Comparison of ENCODE assay signal across 8 cellular contexts in the genomic region with DNA sequence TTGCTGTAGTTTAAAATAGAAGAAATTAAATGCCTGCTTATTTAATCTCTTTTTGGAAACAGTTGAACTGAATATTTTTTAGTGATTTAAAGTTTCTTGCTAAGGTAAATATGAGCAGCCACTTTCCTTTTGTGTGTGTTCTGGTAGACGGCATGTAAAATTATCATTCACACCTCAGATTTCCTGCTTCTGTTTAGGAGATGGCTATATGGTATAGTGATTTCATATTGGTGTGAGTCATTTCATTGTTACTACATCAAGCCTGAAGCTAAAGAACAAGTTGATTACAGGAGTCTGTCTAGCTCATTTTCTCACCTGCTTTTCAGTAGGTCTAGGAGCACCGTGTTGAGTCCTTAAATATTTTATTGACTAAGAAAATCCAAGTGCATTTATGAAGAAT. TPM values are rescaled to one million over a fixed set of nuclear protein-coding genes. Genes with fewer than 3 reads are reported as not detected.
DNase-seq lines count a peak whose midpoint lies in the region; ATAC-seq and TF ChIP-seq lines count a peak whose summit lies in the region.

No MANE protein-coding gene starts in this region.

- no peaks in the 10 kb centered on the region for H4K20me1 ChIP-seq in neural cell (ENCODE audit: insufficient read depth)

- peaks cover 60% of the 10 kb centered on the region for H3K79me2 ChIP-seq in neural cell (replicated peaks; ENCODE audit: insufficient read depth, low read length)

- H3K4me3 ChIP-seq in HUES6 (ENCODE audit: low read depth, low read length): peak overlapping the region; percentile 2; the same call in 1 of the 2 replicates
- H3K4me3 ChIP-seq in adipocyte (ENCODE audit: low read length): peak overlapping the region; percentile 6
- H3K4me3 ChIP-seq in neural cell (ENCODE audit: low read length): peak overlapping the region; percentile 42
- H3K4me3 ChIP-seq in H7 (ENCODE audit: insufficient read depth, low read depth, low read length): no peak overlapping the region
- no peak overlapping the region for H3K4me3 ChIP-seq in Peyer's patch

- no peaks in the 10 kb centered on the region for H3F3A ChIP-seq in neural cell (ENCODE audit: insufficient read depth, low read length, poor library complexity, severe bottlenecking)

- H3K4me1 ChIP-seq in HUES6 (ENCODE audit: control insufficient read depth, insufficient read depth, low read length) (no peaks in the 10 kb centered on the region), adipocyte (ENCODE audit: control insufficient read depth, insufficient read depth, low read length) (peaks cover 27% of the 10 kb centered on the region), Peyer's patch (peaks cover 0 to 7% (median 2%) of the 10 kb centered on the region in 4 donors)

- CTCF ChIA-PET in HEK293T (lab: Yijun Ruan, JAX): no interaction called here

- TF ChIP-seq RAD21 in neural cell (conservative IDR thresholded peaks at IDR 0.05): no peak

- TF ChIP-seq CTCF in GM10266 (IDR thresholded peaks at IDR 0.05; ENCODE audit: control insufficient read depth, insufficient read depth, low read depth, missing control alignments) (no peak), neural cell (IDR thresholded peaks at IDR 0.05; ENCODE audit: poor library complexity, severe bottlenecking) (no peak), Peyer's patch (IDR thresholded peaks at IDR 0.05) (no peak)

- H3K9ac ChIP-seq in HUES6 (ENCODE audit: low read length) (no peak overlapping the region), adipocyte (ENCODE audit: low read length) (peak overlapping the region; percentile 22), neural cell (ENCODE audit: low read length) (no peak overlapping the region)

- H3K36me3 ChIP-seq in HUES6 (ENCODE audit: control insufficient read depth, insufficient read depth, low read length) (no peaks in the 10 kb centered on the region), adipocyte (ENCODE audit: control insufficient read depth, insufficient read depth, low read length, severe bottlenecking) (no peaks in the 10 kb centered on the region), neural cell (ENCODE audit: insufficient read depth, low read length) (no peaks in the 10 kb centered on the region), H7 (replicated peaks; ENCODE audit: control insufficient read depth, insufficient read depth, low read length) (no peaks in the 10 kb centered on the region), Peyer's patch (no peaks in the 10 kb centered on the region)

- no peak for TF ChIP-seq EP300 in neural cell (conservative IDR thresholded peaks at IDR 0.05; ENCODE audit: poor library complexity, severe bottlenecking)

- H3K27ac ChIP-seq in HUES6 (ENCODE audit: low read depth, low read length) (no peak overlapping the region), neural cell (ENCODE audit: low read length) (no peak overlapping the region), Peyer's patch (no peak overlapping the region)

- DNase-seq in GM10266 (ENCODE audit: extremely low spot score): peak; percentile 75
- DNase-seq in adipocyte (ENCODE audit: low read depth): peak; percentile 64
- no peak for DNase-seq in HEK293T (ENCODE audit: extremely low spot score)
- no peak for DNase-seq in H7
- DNase-seq in Peyer's patch: no peak

- H3K9me3 ChIP-seq in HUES6 (ENCODE audit: control insufficient read depth, insufficient read depth, low read depth, low read length): no peaks in the 10 kb centered on the region
- no peaks in the 10 kb centered on the region for H3K9me3 ChIP-seq in adipocyte (ENCODE audit: control insufficient read depth, low read length)
- H3K9me3 ChIP-seq in neural cell (ENCODE audit: low read length): no peaks in the 10 kb centered on the region
- H3K9me3 ChIP-seq in Peyer's patch: no peaks in the 10 kb centered on the region

- H3K4me2 ChIP-seq in neural cell (ENCODE audit: low read length): no peak overlapping the region

- no peaks in the 10 kb centered on the region for H3K9me2 ChIP-seq in neural cell (ENCODE audit: insufficient read depth, low read length)

- no peak overlapping the region for H2AFZ ChIP-seq in neural cell (ENCODE audit: low read depth, low read length)

- TF ChIP-seq POLR2A in Peyer's patch (IDR thresholded peaks at IDR 0.05): no peak

- H3K27me3 ChIP-seq in HUES6 (ENCODE audit: control insufficient read depth, insufficient read depth, low read length) (no peaks in the 10 kb centered on the region), adipocyte (replicated peaks; ENCODE audit: control insufficient read depth, insufficient read depth, low read length) (no peaks in the 10 kb centered on the region), neural cell (ENCODE audit: insufficient read depth, low read depth, low read length) (no peaks in the 10 kb centered on the region), H7 (ENCODE audit: control insufficient read depth, insufficient read depth, low read length) (no peaks in the 10 kb centered on the region), Peyer's patch (no peaks in the 10 kb centered on the region)

- no peak for ATAC-seq in GM18907 (IDR thresholded peaks at IDR 0.05; ENCODE audit: unreplicated experiment)

- POLR2A ChIA-PET in HEK293T (lab: Yijun Ruan, JAX): no interaction called here

TF ChIP-seq in neural cell, 6 proteins besides CTCF, POLR2A, EP300 and RAD21 (continues in another document):
- TF ChIP-seq POLR2AphosphoS5 (IDR thresholded peaks at IDR 0.05): no peak
- no peak for TF ChIP-seq MXI1 (conservative IDR thresholded peaks at IDR 0.05; ENCODE audit: poor library complexity, severe bottlenecking)
- TF ChIP-seq REST (IDR thresholded peaks at IDR 0.05; ENCODE audit: borderline replicate concordance): no peak
- TF ChIP-seq SMC3 (conservative IDR thresholded peaks at IDR 0.05; ENCODE audit: poor library complexity): no peak
- TF ChIP-seq TAF1 (IDR thresholded peaks at IDR 0.05; ENCODE audit: low read depth): no peak

TF ChIP-seq in HEK293T, 16 proteins besides CTCF, POLR2A, EP300 and RAD21:
- no peak for TF ChIP-seq SP1 (IDR thresholded peaks at IDR 0.05)
- no peak for TF ChIP-seq LEF1 (IDR thresholded peaks at IDR 0.05; ENCODE audit: borderline replicate concordance)
- TF ChIP-seq, protein P1, sequence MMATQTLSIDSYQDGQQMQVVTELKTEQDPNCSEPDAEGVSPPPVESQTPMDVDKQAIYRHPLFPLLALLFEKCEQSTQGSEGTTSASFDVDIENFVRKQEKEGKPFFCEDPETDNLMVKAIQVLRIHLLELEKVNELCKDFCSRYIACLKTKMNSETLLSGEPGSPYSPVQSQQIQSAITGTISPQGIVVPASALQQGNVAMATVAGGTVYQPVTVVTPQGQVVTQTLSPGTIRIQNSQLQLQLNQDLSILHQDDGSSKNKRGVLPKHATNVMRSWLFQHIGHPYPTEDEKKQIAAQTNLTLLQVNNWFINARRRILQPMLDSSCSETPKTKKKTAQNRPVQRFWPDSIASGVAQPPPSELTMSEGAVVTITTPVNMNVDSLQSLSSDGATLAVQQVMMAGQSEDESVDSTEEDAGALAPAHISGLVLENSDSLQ (IDR thresholded peaks at IDR 0.05): no peak
- TF ChIP-seq FOXK2 (IDR thresholded peaks at IDR 0.05): no peak
- no peak for TF ChIP-seq L3MBTL2 (conservative IDR thresholded peaks at IDR 0.05)
- TF ChIP-seq HDGF (IDR thresholded peaks at IDR 0.05; ENCODE audit: borderline replicate concordance): no peak
- TF ChIP-seq NFRKB (IDR thresholded peaks at IDR 0.05): no peak
- TF ChIP-seq SUZ12 (IDR thresholded peaks at IDR 0.05): no peak
- no peak for TF ChIP-seq ZNF384 (IDR thresholded peaks at IDR 0.05)
- TF ChIP-seq TARDBP (IDR thresholded peaks at IDR 0.05): no peak
- TF ChIP-seq ELF4 (IDR thresholded peaks at IDR 0.05): no peak
- TF ChIP-seq ARNT (IDR thresholded peaks at IDR 0.05): no peak
- TF ChIP-seq FOXM1 (IDR thresholded peaks at IDR 0.05; ENCODE audit: borderline replicate concordance): no peak
- no peak for TF ChIP-seq CTBP1 (IDR thresholded peaks at IDR 0.05; ENCODE audit: borderline replicate concordance)
- TF ChIP-seq FOXA1 (IDR thresholded peaks at IDR 0.05): no peak
- TF ChIP-seq BHLHE40 (IDR thresholded peaks at IDR 0.05; ENCODE audit: borderline replicate concordance): no peak

RNA-seq across cellular contexts. Expression of gene LRCH3, which starts 2.2 kb away (rescaled TPM):
- polyA plus RNA-seq in neural cell: 36.2 and 41.4 TPM in 2 replicates
- polyA minus RNA-seq in neural cell: 128 and 135 TPM in 2 replicates
- 21.4 and 21.5 TPM in 2 replicates for total RNA-seq in H7 (2014; rRNA removed; shearing (Covaris generic))
- total RNA-seq in Peyer's patch: 10 to 100 TPM; 31.2 to 90.0 (median 41.7) TPM

RNA-seq across cellular contexts. Expression of gene FYTTD1, which starts 43.6 kb away (rescaled TPM):
- 74.7 and 87.0 TPM in 2 replicates for polyA plus RNA-seq in neural cell
- 98.4 and 138 TPM in 2 replicates for polyA minus RNA-seq in neural cell
- 13.5 and 17.7 TPM in 2 replicates for total RNA-seq in H7 (2014; rRNA removed; shearing (Covaris generic))
- 10 to 100 TPM; 15.4 to 62.7 (median 27.4) TPM for total RNA-seq in Peyer's patch

RNA-seq across cellular contexts. Expression of gene RUBCN, which starts 56.5 kb away (rescaled TPM):
- 16.1 and 22.8 TPM in 2 replicates for polyA plus RNA-seq in neural cell
- polyA minus RNA-seq in neural cell: 41.1 and 42.6 TPM in 2 replicates
- 9.6 and 15.5 TPM in 2 replicates for total RNA-seq in H7 (2014; rRNA removed; shearing (Covaris generic))
- 100 to 1,000 TPM in 1 of 4 donors, 10 to 100 TPM in 3; 45.4 to 113 (median 48.2) TPM for total RNA-seq in Peyer's patch

Comparison
In these comparisons a context has a peak if more than half of its experiments do, and no peak if none do; other contexts are left out.
1. DNase-seq: peak in GM10266 (single experiment) and adipocyte (single experiment); none in HEK293T (single experiment), H7 (single experiment) and Peyer's patch (0 of 3).
2. H3K4me3 ChIP-seq: peak in HUES6 (single experiment), adipocyte (single experiment) and neural cell (single experiment); none in H7 (single experiment) and Peyer's patch (0 of 4).